In genomic region chr5:13821366-13821765, GRCh38 we compare ENCODE assay signal across 28 cellular contexts.
"Had no signal": no experiment of that assay in that cellular context is flagged by ENCODE, and none has a peak within 500 bp of the region (broad histone marks: within the 10 kb centered on the region; RNA-seq: fewer than 3 reads in every experiment).

No MANE protein-coding gene starts in this region.

- H3K27me3 Mint-ChIP-seq: progenitor cell of endocrine pancreas; stimulated activated naive B cell treated with anti-CD40 and anti-IgM and Interleukin-4, amounts not matched to agents 10 μg/mL and 1 μg/mL and 100 μg/mL, for 72 hours; stimulated activated naive CD8-positive, alpha-beta T cell treated with anti-CD3 and anti-CD28 coated beads, Interleukin-15, Interleukin-2, amounts not matched to agents 100 ng/mL and 50 ng/mL, for 24 hours had no signal

- H3K9me3 ChIP-seq: ovary, psoas muscle, stomach, thoracic aorta, thyroid gland, tibial nerve, upper lobe of left lung, vagina had no signal

- H3K27me3 ChIP-seq: neural progenitor cell, ovary, stomach, thyroid gland, tibial nerve, upper lobe of left lung, vagina had no signal

- H3K9ac ChIP-seq: neural progenitor cell, parathyroid adenoma had no signal

- H3K4me3 Mint-ChIP-seq: natural killer cell; nephron; neural progenitor cell; stimulated activated effector memory CD8-positive, alpha-beta T cell treated with anti-CD3 and anti-CD28 coated beads, Interleukin-12 subunit alpha, Interleukin-12 subunit beta, amount 100 ng/mL, for 72 hours; stimulated activated naive B cell treated with anti-CD40 and anti-IgM and Interleukin-4, amounts not matched to agents 10 μg/mL and 1 μg/mL and 100 μg/mL, for 72 hours; stimulated activated naive CD8-positive, alpha-beta T cell treated with anti-CD3 and anti-CD28 coated beads, Interleukin-15, Interleukin-2, amounts not matched to agents 100 ng/mL and 50 ng/mL, for 24 hours had no signal

- H3K4me3 ChIP-seq: neural progenitor cell, ovary, psoas muscle, stomach, thoracic aorta, thyroid gland, tibial nerve, upper lobe of left lung, vagina had no signal

- H3K27ac Mint-ChIP-seq: natural killer cell; nephron; neural progenitor cell; progenitor cell of endocrine pancreas; stimulated activated effector memory CD8-positive, alpha-beta T cell treated with anti-CD3 and anti-CD28 coated beads, Interleukin-12 subunit alpha, Interleukin-12 subunit beta, amount 100 ng/mL, for 72 hours; stimulated activated naive B cell treated with anti-CD40 and anti-IgM and Interleukin-4, amounts not matched to agents 10 μg/mL and 1 μg/mL and 100 μg/mL, for 72 hours; stimulated activated naive CD8-positive, alpha-beta T cell treated with anti-CD3 and anti-CD28 coated beads, Interleukin-15, Interleukin-2, amounts not matched to agents 100 ng/mL and 50 ng/mL, for 24 hours had no signal

- H2AFZ ChIP-seq: neural progenitor cell, parathyroid adenoma had no signal

- H3K4me1 Mint-ChIP-seq: natural killer cell; nephron; neural progenitor cell; stimulated activated effector memory CD8-positive, alpha-beta T cell treated with anti-CD3 and anti-CD28 coated beads, Interleukin-12 subunit alpha, Interleukin-12 subunit beta, amount 100 ng/mL, for 72 hours; stimulated activated naive B cell treated with anti-CD40 and anti-IgM and Interleukin-4, amounts not matched to agents 10 μg/mL and 1 μg/mL and 100 μg/mL, for 72 hours had no signal

- ATAC-seq: natural killer cell; psoas muscle; right cardiac atrium; sciatic nerve; stimulated activated effector memory CD8-positive, alpha-beta T cell treated with anti-CD3 and anti-CD28 coated beads, Interleukin-12 subunit alpha, Interleukin-12 subunit beta, amount 100 ng/mL, for 72 hours; stimulated activated naive B cell treated with anti-CD40 and anti-IgM and Interleukin-4, amounts not matched to agents 10 μg/mL and 1 μg/mL and 100 μg/mL, for 72 hours had no signal

- H3K9me3 Mint-ChIP-seq: nephron; neural progenitor cell; stimulated activated effector memory CD8-positive, alpha-beta T cell treated with anti-CD3 and anti-CD28 coated beads, Interleukin-12 subunit alpha, Interleukin-12 subunit beta, amount 100 ng/mL, for 72 hours had no signal

- H3K4me1 ChIP-seq: neural progenitor cell, parathyroid adenoma, psoas muscle, stomach, thyroid gland, tibial nerve, upper lobe of left lung, vagina had no signal

- H3K79me2 ChIP-seq: parathyroid adenoma had no signal

- H3K4me2 ChIP-seq: neural progenitor cell had no signal

- H3K36me3 Mint-ChIP-seq: natural killer cell; neural progenitor cell; stimulated activated effector memory CD8-positive, alpha-beta T cell treated with anti-CD3 and anti-CD28 coated beads, Interleukin-12 subunit alpha, Interleukin-12 subunit beta, amount 100 ng/mL, for 72 hours; stimulated activated naive B cell treated with anti-CD40 and anti-IgM and Interleukin-4, amounts not matched to agents 10 μg/mL and 1 μg/mL and 100 μg/mL, for 72 hours had no signal

- DNase-seq: natural killer cell; occipital lobe; ovary; posterior cingulate gyrus; psoas muscle; right cardiac atrium; small intestine; stimulated activated CD4-positive, alpha-beta T cell treated with anti-CD3 and anti-CD28 coated beads, Interleukin-15, amount 100 ng/mL, for 24 hours; stimulated activated CD4-positive, alpha-beta T cell treated with anti-CD3 and anti-CD28 coated beads, Interleukin-2, amount 100 ng/mL, for 24 hours; stimulated activated CD4-positive, alpha-beta T cell treated with anti-CD3 and anti-CD28 coated beads, Interleukin-2, amount 100 ng/mL, for 48 hours; stimulated activated CD4-positive, alpha-beta T cell treated with anti-CD3 and anti-CD28 coated beads, Interleukin-4, amount 100 ng/mL, for 24 hours; stimulated activated naive B cell treated with anti-CD40 and anti-IgM and Interleukin-4, amounts not matched to agents 10 μg/mL and 1 μg/mL and 100 μg/mL, for 72 hours; stimulated activated naive CD4-positive, alpha-beta T cell treated with Interleukin-2 at 50 U/mL for 16 hours; stomach; thyroid gland; trophoblast cell; upper lobe of left lung had no signal

- H3K27ac ChIP-seq: neural progenitor cell, ovary, parathyroid adenoma, psoas muscle, stomach, thoracic aorta, thyroid gland, tibial nerve, upper lobe of left lung, vagina had no signal

- H3K36me3 ChIP-seq: neural progenitor cell, ovary, stomach, thoracic aorta, thyroid gland, tibial nerve, upper lobe of left lung, vagina had no signal

- FAIRE-seq: small intestine, urothelium cell line had no signal
